8 cellular contexts compared by ENCODE assay signal in genomic region chr16:30063893-30064745, GRCh38. TPM values are rescaled to one million over a fixed set of nuclear protein-coding genes. Genes with fewer than 3 reads are reported as not detected.
DNase-seq lines count a peak whose midpoint lies in the region; ATAC-seq, FAIRE-seq and TF ChIP-seq lines count a peak whose summit lies in the region.

No MANE protein-coding gene starts in this region.

- H2BK5ac ChIP-seq in mesendoderm (ENCODE audit: low read length): no peak overlapping the region

- in situ Hi-C loops in HAP-1 (cut with MboI; ENCODE audit: low sequenced_read_pairs): no loop called here

- peak overlapping the region; percentile 28 for H4K8ac ChIP-seq in mesendoderm (ENCODE audit: low read depth, low read length)

- H3K4me3 ChIP-seq in HAP-1 (peak overlapping the region; percentile 95), mesendoderm (ENCODE audit: low read length) (peak overlapping the region; percentile 86)

- peak overlapping the region; percentile 100 for H3K56ac ChIP-seq in mesendoderm (ENCODE audit: low read length)

- no peak overlapping the region for H2AK5ac ChIP-seq in mesendoderm (ENCODE audit: low read length)

- no CpG with 5 or more reads among the region's 28 CpGs for WGBS in mesendoderm (ENCODE audit: extremely low coverage, insufficient coverage, low lambda C conversion rate)

- peak; percentile 54 for DNase-seq in D721Med (ENCODE audit: insufficient read length, low spot score)
- peak; percentile 72 for DNase-seq in HAP-1 (ENCODE audit: low spot score in 2 of 2)
- DNase-seq in NCI-H446 treated with DMSO at 0.1 percent for 48 hours (lab: John Stamatoyannopoulos, UW): peak; percentile 52
- peak; percentile 77 to 84 for DNase-seq in activated CD4-positive, alpha-beta T cell treated with anti-CD3 and anti-CD28 coated beads, Interleukin-2, amount 50 U/mL, for 48 hours
- DNase-seq in effector CD8-positive, alpha-beta T cell (lab: John Stamatoyannopoulos, UW): peak; percentile 31
- peak; percentile 77 for DNase-seq in mesendoderm
- DNase-seq in stimulated activated CD8-positive, alpha-beta memory T cell treated with anti-CD3 and anti-CD28 coated beads, Interleukin-15, amount 100 ng/mL, for 1 hour (ENCODE audit: low read depth): peak; percentile 49

- H3K36me3 ChIP-seq in HAP-1 (replicated peaks): peaks cover 34% of the 10 kb centered on the region
- peaks cover 11% of the 10 kb centered on the region for H3K36me3 ChIP-seq in mesendoderm (ENCODE audit: control insufficient read depth, insufficient read depth, low read length)

- peak overlapping the region; percentile 93 for H3K4me2 ChIP-seq in mesendoderm (ENCODE audit: low read length)

- H4K5ac ChIP-seq in mesendoderm (ENCODE audit: low read length): no peak overlapping the region

- H3K79me2 ChIP-seq in mesendoderm (ENCODE audit: control insufficient read depth, insufficient read depth, low read length): peaks cover 22% of the 10 kb centered on the region

- H3K79me1 ChIP-seq in mesendoderm (ENCODE audit: low read length): peaks cover 20% of the 10 kb centered on the region

- H3K4me1 ChIP-seq in HAP-1: peaks cover 24% of the 10 kb centered on the region
- H3K4me1 ChIP-seq in mesendoderm (ENCODE audit: control insufficient read depth, low read depth, low read length): peaks cover 11% of the 10 kb centered on the region

- peak overlapping the region; percentile 31 for H3K18ac ChIP-seq in mesendoderm (ENCODE audit: low read length)

- H2BK15ac ChIP-seq in mesendoderm (replicated peaks; ENCODE audit: low read depth): no peak overlapping the region

- H3K9ac ChIP-seq in mesendoderm (ENCODE audit: low read length): peak overlapping the region; percentile 100

- no peak for FAIRE-seq in D721Med (lab: Jason Lieb, UNC)

- TF ChIP-seq CTCF in D721Med (IDR thresholded peaks at IDR 0.05; ENCODE audit: insufficient read depth, missing control alignments): peak; percentile 32

- no peak for ATAC-seq in HG02840 (IDR thresholded peaks at IDR 0.05; ENCODE audit: low FRiP score, unreplicated experiment)

- H3K27ac ChIP-seq in mesendoderm (ENCODE audit: low read depth, low read length): peak overlapping the region; percentile 100

- no peaks in the 10 kb centered on the region for H3K27me3 ChIP-seq in HAP-1 (ENCODE audit: low read depth)
- no peaks in the 10 kb centered on the region for H3K27me3 ChIP-seq in mesendoderm (ENCODE audit: insufficient read depth, low read length, poor library complexity)

- H3K9me3 ChIP-seq in HAP-1: no peaks in the 10 kb centered on the region

- H3K23ac ChIP-seq in mesendoderm (ENCODE audit: low read length): peak overlapping the region; percentile 85

- H3K4ac ChIP-seq in mesendoderm (ENCODE audit: low read depth, low read length): peak overlapping the region; percentile 98

- peak overlapping the region; percentile 46 for H2BK120ac ChIP-seq in mesendoderm (ENCODE audit: low read depth, low read length)

RNA-seq across cellular contexts. Expression of gene ALDOA, which starts 1.4 kb away (rescaled TPM):
- polyA plus RNA-seq in mesendoderm (2013, experiment 1 of 2): 759 TPM
- 778 TPM for polyA plus RNA-seq in mesendoderm (2013, experiment 2 of 2)

RNA-seq across cellular contexts. Expression of gene PPP4C, which starts 11.7 kb away (rescaled TPM):
- 94.2 TPM for polyA plus RNA-seq in mesendoderm (2013, experiment 1 of 2)
- polyA plus RNA-seq in mesendoderm (2013, experiment 2 of 2): 93.5 TPM

RNA-seq across cellular contexts. Expression of gene TBX6, which starts 27.6 kb away (rescaled TPM):
- 2.4 TPM for polyA plus RNA-seq in mesendoderm (2013, experiment 1 of 2)
- 2.1 TPM for polyA plus RNA-seq in mesendoderm (2013, experiment 2 of 2)

RNA-seq across cellular contexts. Expression of gene YPEL3, which starts 31.9 kb away (rescaled TPM):
- polyA plus RNA-seq in mesendoderm (2013, experiment 1 of 2): 26.3 TPM
- 26.0 TPM for polyA plus RNA-seq in mesendoderm (2013, experiment 2 of 2)

RNA-seq across cellular contexts. Expression of gene TLCD3B, which starts 33.0 kb away (rescaled TPM):
- polyA plus RNA-seq in mesendoderm (2013, experiment 1 of 2): 3.4 TPM
- 3.9 TPM for polyA plus RNA-seq in mesendoderm (2013, experiment 2 of 2)
